ENCODE assay signal across 15 cellular contexts in genomic region chr12:116977465-116978380, GRCh38.
DNase-seq lines count a peak whose midpoint lies in the region; ATAC-seq, FAIRE-seq and TF ChIP-seq lines count a peak whose summit lies in the region.
"Had no signal": no experiment of that assay in that cellular context is flagged by ENCODE, and none has a peak within 500 bp of the region (broad histone marks: within the 10 kb centered on the region; RNA-seq: fewer than 3 reads in every experiment).

No MANE protein-coding gene starts in this region.

- H3K9me3 Mint-ChIP-seq in nephron progenitor cell = no peaks in the 10 kb centered on the region
- H3K9me3 Mint-ChIP-seq in activated naive CD4-positive, alpha-beta T cell treated with anti-CD3 and anti-CD28 coated beads, Interleukin-2, amount 10 ng/mL, durations not matched to agents 7 days and 5 days = no peaks in the 10 kb centered on the region

- no peak for TF ChIP-seq CTCF in nephron progenitor cell (IDR thresholded peaks at IDR 0.05)

- H3K27me3 Mint-ChIP-seq in nephron progenitor cell (ENCODE audit: low read depth, poor library complexity) = no peaks in the 10 kb centered on the region
- H3K27me3 Mint-ChIP-seq in activated naive CD4-positive, alpha-beta T cell treated with anti-CD3 and anti-CD28 coated beads, Interleukin-2, amount 10 ng/mL, durations not matched to agents 7 days and 5 days = no peaks in the 10 kb centered on the region
- H3K27me3 Mint-ChIP-seq: T-helper 17 cell had no signal

- FAIRE-seq in GM12891 (lab: Jason Lieb, UNC) = peak; percentile 47

- H3K4me3 ChIP-seq in adipocyte (ENCODE audit: low read length) = no peak overlapping the region
- H3K4me3 ChIP-seq: HAP-1 had no signal

- ATAC-seq in HG02759 (IDR thresholded peaks at IDR 0.05; ENCODE audit: unreplicated experiment) = peak; percentile 52
- no peak for ATAC-seq in HG03025 (IDR thresholded peaks at IDR 0.05; ENCODE audit: low FRiP score, unreplicated experiment)
- ATAC-seq: T-helper 17 cell had no signal

- H3K9ac ChIP-seq in adipocyte (ENCODE audit: low read length) = no peak overlapping the region

- H3K4me3 Mint-ChIP-seq in nephron progenitor cell = no peak overlapping the region
- H3K4me3 Mint-ChIP-seq in activated naive CD4-positive, alpha-beta T cell treated with anti-CD3 and anti-CD28 coated beads, Interleukin-2, amount 10 ng/mL, durations not matched to agents 7 days and 5 days = no peak overlapping the region
- H3K4me3 Mint-ChIP-seq: T-helper 17 cell had no signal

- DNase-seq in GM12891 (ENCODE audit: insufficient read length, low spot score) = no peak
- peak; percentile 59 for DNase-seq in adipocyte (ENCODE audit: low read depth)
- DNase-seq in nephron progenitor cell = no peak
- no peak for DNase-seq in activated naive CD4-positive, alpha-beta T cell treated with anti-CD3 and anti-CD28 coated beads, Interleukin-2, amount 10 ng/mL, durations not matched to agents 7 days and 5 days
- no peak for DNase-seq in NCI-H1417 (lab: John Stamatoyannopoulos, UW)
- no peak for DNase-seq in DMS153 (lab: John Stamatoyannopoulos, UW)
- DNase-seq: AML-193, DMS 273 treated with DMSO at 0.1 percent for 48 hours, kidney glomerular epithelial cell, NCI-H187 treated with DMSO at 0.1 percent for 48 hours, NCI-H526, T-helper 17 cell had no signal

- no peaks in the 10 kb centered on the region for H3K27me3 ChIP-seq in adipocyte (replicated peaks; ENCODE audit: control insufficient read depth, insufficient read depth, low read length)

- peaks cover 13% of the 10 kb centered on the region for H3K36me3 ChIP-seq in adipocyte (ENCODE audit: control insufficient read depth, insufficient read depth, low read length, severe bottlenecking)

- H3K4me1 ChIP-seq in adipocyte (ENCODE audit: control insufficient read depth, insufficient read depth, low read length) = peaks cover 32% of the 10 kb centered on the region

- H3K9me3 ChIP-seq in adipocyte (ENCODE audit: control insufficient read depth, low read length) = no peaks in the 10 kb centered on the region
- H3K9me3 ChIP-seq: HAP-1 had no signal

- CTCF ChIA-PET in activated naive CD4-positive, alpha-beta T cell treated with anti-CD3 and anti-CD28 coated beads, Interleukin-2, amount 10 ng/mL, durations not matched to agents 7 days and 5 days (lab: Charles Lee) = no interaction called here

- H3K4me1 Mint-ChIP-seq in nephron progenitor cell = peaks cover 27% of the 10 kb centered on the region
- peaks cover 18% of the 10 kb centered on the region for H3K4me1 Mint-ChIP-seq in activated naive CD4-positive, alpha-beta T cell treated with anti-CD3 and anti-CD28 coated beads, Interleukin-2, amount 10 ng/mL, durations not matched to agents 7 days and 5 days

- TF ChIP-seq POLR2A in GM12891 (IDR thresholded peaks at IDR 0.05; ENCODE audit: low read depth, low read length) = no peak

- H3K36me3 Mint-ChIP-seq in nephron progenitor cell (ENCODE audit: low read depth) = peaks cover 33% of the 10 kb centered on the region
- peaks cover 4% of the 10 kb centered on the region for H3K36me3 Mint-ChIP-seq in activated naive CD4-positive, alpha-beta T cell treated with anti-CD3 and anti-CD28 coated beads, Interleukin-2, amount 10 ng/mL, durations not matched to agents 7 days and 5 days

- peak overlapping the region; percentile 53 for H3K27ac Mint-ChIP-seq in nephron progenitor cell
- H3K27ac Mint-ChIP-seq in activated naive CD4-positive, alpha-beta T cell treated with anti-CD3 and anti-CD28 coated beads, Interleukin-2, amount 10 ng/mL, durations not matched to agents 7 days and 5 days = no peak overlapping the region
- H3K27ac Mint-ChIP-seq: T-helper 17 cell had no signal

TF ChIP-seq in GM12891, 5 proteins besides CTCF, POLR2A, EP300 and RAD21:
- TF ChIP-seq SPI1 (IDR thresholded peaks at IDR 0.05; ENCODE audit: low read depth, low read length) (no peak), TAF1 (IDR thresholded peaks at IDR 0.05; ENCODE audit: low read depth, low read length) (no peak), POLR2AphosphoS5 (IDR thresholded peaks at IDR 0.05; ENCODE audit: low read depth, low read length) (no peak), POU2F2 (IDR thresholded peaks at IDR 0.05; ENCODE audit: low read depth, low read length) (no peak), PAX5 (IDR thresholded peaks at IDR 0.05; ENCODE audit: insufficient read depth, low read length, severe bottlenecking) (no peak)
TF ChIP-seq in GM12891: peak in this region for 0.
